ENCODE assay signal across 8 cellular contexts in genomic region chr16:11742536-11743307, GRCh38. TPM values are rescaled to one million over a fixed set of nuclear protein-coding genes. Genes with fewer than 3 reads are reported as not detected.
DNase-seq lines count a peak whose midpoint lies in the region; TF ChIP-seq lines count a peak whose summit lies in the region.

TSS of gene TXNDC11 (minus strand) at chr16:11742857. CDS start at chr16:11742730, 127 bp downstream.

- peaks cover 28% of the 10 kb centered on the region for H3K4me1 ChIP-seq in suprapubic skin

- no peaks in the 10 kb centered on the region for H3K27me3 ChIP-seq in suprapubic skin

- peaks cover 38% of the 10 kb centered on the region for H3K36me3 Mint-ChIP-seq in HFFc6 (ENCODE audit: low read depth)

- peak within 1 kb of the TSS; percentile 96 for H3K27ac Mint-ChIP-seq in HFFc6

- H3K27me3 Mint-ChIP-seq in HFFc6 (ENCODE audit: insufficient read depth) = peaks cover 2% of the 10 kb centered on the region; the same call in 1 of the 2 replicates

- peak within 1 kb of the TSS; percentile 85 for H3K9ac ChIP-seq in SK-N-MC (ENCODE audit: insufficient read length)

- no peak for TF ChIP-seq EP300 in suprapubic skin (IDR thresholded peaks at IDR 0.05)

- TF ChIP-seq CTCF in HFFc6 (IDR thresholded peaks at IDR 0.05) = no peak
- TF ChIP-seq CTCF in NB4 (IDR thresholded peaks at IDR 0.05; ENCODE audit: low read depth, low read length) = no peak
- TF ChIP-seq CTCF in suprapubic skin (IDR thresholded peaks at IDR 0.05) = no peak

- H3K36me3 ChIP-seq in SK-N-MC (ENCODE audit: insufficient read depth, low read length) (peaks cover 3% of the 10 kb centered on the region; the same call in 1 of the 2 replicates), suprapubic skin (peaks cover 1% of the 10 kb centered on the region)

- under 1% methylated on average over 66 of the region's 96 CpGs for WGBS in suprapubic skin

- H3K4me3 Mint-ChIP-seq in HFFc6 = peak within 1 kb of the TSS; percentile 94

- TF ChIP-seq POLR2A in NB4 (IDR thresholded peaks at IDR 0.05; ENCODE audit: extremely low read depth, insufficient read length) = peak; percentile 79
- TF ChIP-seq POLR2A in suprapubic skin (IDR thresholded peaks at IDR 0.05) = peak; percentile 89 to 97

- H3K27ac ChIP-seq in SK-N-MC = peak within 1 kb of the TSS; percentile 64; the same call in 1 of the 2 replicates
- peak within 1 kb of the TSS; percentile 97 for H3K27ac ChIP-seq in suprapubic skin

- no peaks in the 10 kb centered on the region for H3K9me3 Mint-ChIP-seq in HFFc6

- DNase-seq in GM04503 (ENCODE audit: low read depth) (peak; percentile 79), HFFc6 (peak; percentile 97), NB4 (ENCODE audit: low read depth) (peak; percentile 98), SK-N-MC (ENCODE audit: low read depth, low spot score) (peak; percentile 61), germinal center (ENCODE audit: low spot score) (peak; percentile 97), nucleus accumbens (lab: John Stamatoyannopoulos, UW) (peak; percentile 86 to 100 (median 98)), suprapubic skin (ENCODE audit: low spot score in 2 of 2) (peak; percentile 99 to 100)
- DNase-seq in activated naive CD4-positive, alpha-beta T cell treated with anti-CD3 and anti-CD28 coated beads, Interleukin-2, amount 50 U/mL, for 16 hours = peak; percentile 99

- H3K4me1 Mint-ChIP-seq in HFFc6 (ENCODE audit: low read depth) = peaks cover 51% of the 10 kb centered on the region

- H3K4me3 ChIP-seq in NB4 (ENCODE audit: low read depth, low read length) = peak within 1 kb of the TSS; percentile 80
- peak within 1 kb of the TSS; percentile 87 for H3K4me3 ChIP-seq in SK-N-MC
- peak within 1 kb of the TSS; percentile 95 for H3K4me3 ChIP-seq in suprapubic skin

- no peaks in the 10 kb centered on the region for H3K9me3 ChIP-seq in SK-N-MC (ENCODE audit: low read depth, low read length)
- H3K9me3 ChIP-seq in suprapubic skin = no peaks in the 10 kb centered on the region

RNA-seq across cellular contexts. Expression of gene TXNDC11, which starts in this region (rescaled TPM):
- total RNA-seq in HFFc6 (2021; fragmentation: NEBNext Ultra II Directional; extraction: Animal tissue kit (Norgen Biotek cat#: 25700)) = 10 to 100 TPM; 38.8 to 49.0 (median 44.4) TPM
- total RNA-seq in suprapubic skin = 10 to 100 TPM; 31.0 to 42.2 (median 35.1) TPM

Comparison
In these comparisons a context has a peak if more than half of its experiments do, and no peak if none do; other contexts are left out.
1. Peak in every context shown above with its lines: DNase-seq, H3K4me3 ChIP-seq and H3K27ac ChIP-seq.